ENCODE assay signal across 10 cellular contexts in the genomic region with DNA sequence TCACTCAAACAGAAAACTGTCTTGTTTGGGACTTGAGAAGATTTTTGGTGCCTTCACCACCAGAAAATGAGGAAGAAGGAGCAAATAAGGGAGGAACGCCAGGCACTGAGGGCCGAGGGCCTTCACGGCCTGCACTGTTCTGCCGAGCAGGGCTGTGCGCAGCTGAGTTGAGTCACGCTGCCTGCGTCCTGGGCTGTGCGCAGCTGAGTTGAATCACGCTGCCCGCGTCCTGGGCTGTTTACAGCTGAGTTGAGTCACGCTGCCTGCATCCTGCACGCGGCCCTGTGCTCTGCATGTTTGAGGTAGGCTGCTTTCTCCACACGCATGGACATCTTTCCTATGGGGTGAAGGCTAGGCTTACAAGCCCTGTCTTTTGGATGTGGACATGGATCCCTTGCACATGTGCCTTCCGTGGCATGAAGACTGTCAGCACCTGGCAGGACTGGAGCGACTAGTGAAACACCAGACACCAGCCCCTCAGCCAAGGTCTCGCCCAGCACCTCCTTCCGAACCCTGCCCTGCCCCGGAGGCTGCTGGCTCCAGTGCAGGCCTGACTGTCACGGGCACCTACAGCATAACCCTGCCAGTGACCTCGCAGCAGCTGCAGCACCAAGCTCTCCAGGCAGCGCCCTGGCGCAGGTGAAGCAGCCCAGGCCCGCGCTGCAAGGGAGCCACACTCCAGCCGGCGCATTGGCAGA.
DNase-seq lines count a peak whose midpoint lies in the region; ATAC-seq, FAIRE-seq and TF ChIP-seq lines count a peak whose summit lies in the region.
"Had no signal": no experiment of that assay in that cellular context is flagged by ENCODE, and none has a peak within 500 bp of the region (broad histone marks: within the 10 kb centered on the region; RNA-seq: fewer than 3 reads in every experiment).

No MANE protein-coding gene starts in this region.

- H3K4me3 ChIP-seq in GM12864 (ENCODE audit: low read depth, low read length) (no peak overlapping the region), astrocyte of the cerebellum (ENCODE audit: low read depth, low read length) (no peak overlapping the region)

- FAIRE-seq in HTR-8/SVneo (lab: Jason Lieb, UNC) (peak; percentile 99), GM12892 (lab: Jason Lieb, UNC) (no peak)

- TF ChIP-seq POLR2A in GM12892 (IDR thresholded peaks at IDR 0.05; ENCODE audit: low read depth, low read length), result no peak

- no peak for TF ChIP-seq CTCF in GM12864 (IDR thresholded peaks at IDR 0.05; ENCODE audit: low read depth, low read length, missing control alignments)
- TF ChIP-seq CTCF in astrocyte of the cerebellum (IDR thresholded peaks at IDR 0.05; ENCODE audit: low read depth, low read length, missing control alignments), result no peak
- no peak for TF ChIP-seq CTCF in omental fat pad (IDR thresholded peaks at IDR 0.05)

- in situ Hi-C loops in astrocyte of the cerebellum (cut with HindIII; ENCODE audit: low sequenced_read_pairs), result no loop called here
- in situ Hi-C loops in G401 (cut with HindIII; ENCODE audit: low sequenced_read_pairs), result no loop called here

- peak; percentile 60 for ATAC-seq in omental fat pad (ENCODE audit: low FRiP score)
- ATAC-seq: left cardiac atrium had no signal

- DNase-seq in GM12864 (ENCODE audit: low read depth) (peak; percentile 40), HTR-8/SVneo (ENCODE audit: insufficient read length, low spot score) (peak; percentile 88), astrocyte of the cerebellum (ENCODE audit: low read depth) (peak; percentile 75), omental fat pad (ENCODE audit: low spot score) (no peak), retina (no peak), G401 (ENCODE audit: low spot score) (no peak), NCI-H1105 (lab: John Stamatoyannopoulos, UW) (no peak), GM12892 (ENCODE audit: insufficient read length) (no peak)
- DNase-seq: activated naive CD4-positive, alpha-beta T cell treated with anti-CD3 and anti-CD28 coated beads, Interleukin-2, amount 50 U/mL, for 16 hours; left cardiac atrium had no signal

Comparison
In these comparisons a context has a peak if more than half of its experiments do, and no peak if none do; other contexts are left out.
1. DNase-seq: peak in GM12864 (single experiment), HTR-8/SVneo (single experiment) and astrocyte of the cerebellum (single experiment); none in omental fat pad (single experiment), retina (single experiment), G401 (single experiment), NCI-H1105 (single experiment) and GM12892 (single experiment).